In genomic region chr12:131895640-131896079, GRCh38 we compare ENCODE assay signal across 8 cellular contexts. TPM values are rescaled to one million over a fixed set of nuclear protein-coding genes. Genes with fewer than 3 reads are reported as not detected.
DNase-seq lines count a peak whose midpoint lies in the region; ATAC-seq, FAIRE-seq and TF ChIP-seq lines count a peak whose summit lies in the region.

No MANE protein-coding gene starts in this region.

- peak overlapping the region; percentile 66 for H3K27ac Mint-ChIP-seq in activated naive CD8-positive, alpha-beta T cell treated with anti-CD3 and anti-CD28 coated beads for 36 hours

- 0% methylated on average over 1 to 12 of the region's 12 CpGs for WGBS in testis, 2 donors

- peak overlapping the region; percentile 81 for H3K4me3 Mint-ChIP-seq in activated naive CD8-positive, alpha-beta T cell treated with anti-CD3 and anti-CD28 coated beads for 36 hours

- no peak for TF ChIP-seq POLR2A in testis (IDR thresholded peaks at IDR 0.05)

- DNase-seq in activated naive CD8-positive, alpha-beta T cell treated with anti-CD3 and anti-CD28 coated beads for 36 hours = no peak
- DNase-seq in kidney epithelial cell (ENCODE audit: low read depth) = no peak
- no peak for DNase-seq in testis
- DNase-seq in OCI-M2 (lab: John Stamatoyannopoulos, UW; ENCODE audit: unreplicated experiment) = no peak
- no peak for DNase-seq in NCI-H1436 (lab: John Stamatoyannopoulos, UW)
- DNase-seq in GM19239 (ENCODE audit: insufficient read length, low spot score) = no peak

- no peaks in the 10 kb centered on the region for H3K9me3 ChIP-seq in testis

- H3K9me3 Mint-ChIP-seq in activated naive CD8-positive, alpha-beta T cell treated with anti-CD3 and anti-CD28 coated beads for 36 hours = no peaks in the 10 kb centered on the region

- no peaks in the 10 kb centered on the region for H3K36me3 ChIP-seq in kidney epithelial cell (ENCODE audit: control insufficient read depth, insufficient read depth, low read length)
- no peaks in the 10 kb centered on the region for H3K36me3 ChIP-seq in testis (ENCODE audit: low read depth, missing control alignments)

- H3K27ac ChIP-seq in testis = peak overlapping the region; percentile 98 to 99

- no peaks in the 10 kb centered on the region for H3K27me3 Mint-ChIP-seq in activated naive CD8-positive, alpha-beta T cell treated with anti-CD3 and anti-CD28 coated beads for 36 hours

- H3K4me1 Mint-ChIP-seq in activated naive CD8-positive, alpha-beta T cell treated with anti-CD3 and anti-CD28 coated beads for 36 hours = peaks cover 12% of the 10 kb centered on the region

- peak overlapping the region; percentile 57 for H3K4me3 ChIP-seq in kidney epithelial cell (ENCODE audit: low read depth, low read length)
- H3K4me3 ChIP-seq in testis = peak overlapping the region; percentile 63 to 69

- peaks cover 18% of the 10 kb centered on the region for H3K4me1 ChIP-seq in testis

- no peaks in the 10 kb centered on the region for H3K36me3 Mint-ChIP-seq in activated naive CD8-positive, alpha-beta T cell treated with anti-CD3 and anti-CD28 coated beads for 36 hours

- ATAC-seq in GM18909 (IDR thresholded peaks at IDR 0.05; ENCODE audit: poor library complexity, unreplicated experiment) = peak; percentile 7
- ATAC-seq in HG03135 (IDR thresholded peaks at IDR 0.05; ENCODE audit: unreplicated experiment) = peak; percentile 12

- no peaks in the 10 kb centered on the region for H3K27me3 ChIP-seq in kidney epithelial cell (ENCODE audit: control insufficient read depth, insufficient read depth, low read length)
- H3K27me3 ChIP-seq in testis = no peaks in the 10 kb centered on the region

- no peak for FAIRE-seq in GM19239 (lab: Jason Lieb, UNC)

- intact Hi-C loops in testis (cut with DNase I; ENCODE audit: low total_unique reads) = no loop called here

- TF ChIP-seq CTCF in kidney epithelial cell (IDR thresholded peaks at IDR 0.05; ENCODE audit: insufficient read depth, low read length, poor library complexity, severe bottlenecking) (no peak), testis (IDR thresholded peaks at IDR 0.05) (no peak)

RNA-seq across cellular contexts. Expression of gene ULK1, which starts 1.2 kb away (rescaled TPM):
- total RNA-seq in activated naive CD8-positive, alpha-beta T cell treated with anti-CD3 and anti-CD28 coated beads for 36 hours = 10 to 100 TPM; 11.4 to 12.5 TPM
- total RNA-seq in kidney epithelial cell (14.7 and 20.4 TPM in 2 replicates), testis (10 to 100 TPM; 49.9 to 53.5 TPM)
- polyA plus RNA-seq in testis (ENCODE audit: insufficient read depth, low read depth, low replicate concordance) = 29.2 TPM

RNA-seq across cellular contexts. Expression of gene PUS1, which starts 33.4 kb away (rescaled TPM):
- 100 to 1,000 TPM; 116 to 118 TPM for total RNA-seq in activated naive CD8-positive, alpha-beta T cell treated with anti-CD3 and anti-CD28 coated beads for 36 hours
- total RNA-seq in kidney epithelial cell = 22.9 and 23.5 TPM in 2 replicates
- total RNA-seq in testis = 10 to 100 TPM; 25.2 to 26.0 TPM
- 16.9 TPM for polyA plus RNA-seq in testis (ENCODE audit: insufficient read depth, low read depth, low replicate concordance)

RNA-seq across cellular contexts. Expression of gene EP400, which starts 54.1 kb away (rescaled TPM):
- total RNA-seq in activated naive CD8-positive, alpha-beta T cell treated with anti-CD3 and anti-CD28 coated beads for 36 hours = 10 to 100 TPM; 42.8 to 43.6 TPM
- 21.4 and 21.7 TPM in 2 replicates for total RNA-seq in kidney epithelial cell
- 10 to 100 TPM; 69.4 to 83.0 TPM for total RNA-seq in testis
- 44.2 TPM for polyA plus RNA-seq in testis (ENCODE audit: insufficient read depth, low read depth, low replicate concordance)
